8 cellular contexts compared by ENCODE assay signal in genomic region chr5:173056783-173057061, GRCh38. TPM values are rescaled to one million over a fixed set of nuclear protein-coding genes. Genes with fewer than 3 reads are reported as not detected.
DNase-seq lines count a peak whose midpoint lies in the region; ATAC-seq lines count a peak whose summit lies in the region.

No MANE protein-coding gene starts in this region.

- ATAC-seq in GM21723 (IDR thresholded peaks at IDR 0.05; ENCODE audit: unreplicated experiment): peak; percentile 42
- peak; percentile 43 to 63 for ATAC-seq in activated naive CD4-positive, alpha-beta T cell treated with anti-CD3 and anti-CD28 coated beads, Interleukin-2, amount 50 U/mL, for 72 hours

- peaks cover 36% of the 10 kb centered on the region for H3K79me2 ChIP-seq in Karpas-422 (ENCODE audit: low read length)

- no peak overlapping the region for H2AFZ ChIP-seq in Karpas-422 (ENCODE audit: low read length)

- H3K9me2 ChIP-seq in Karpas-422 (replicated peaks; ENCODE audit: insufficient read depth, low read length): no peaks in the 10 kb centered on the region

- H3K9me3 ChIP-seq in Karpas-422 (ENCODE audit: low read length) (no peaks in the 10 kb centered on the region), iPS-15b (ENCODE audit: control insufficient read depth, insufficient read depth, low read length) (no peaks in the 10 kb centered on the region)

- H3K9ac ChIP-seq in Karpas-422 (ENCODE audit: low read length) (peak overlapping the region; percentile 86), iPS-15b (ENCODE audit: low read depth, low read length) (no peak overlapping the region)

- H3K4me3 ChIP-seq in Karpas-422 (ENCODE audit: low read length) (peak overlapping the region; percentile 87), iPS-15b (ENCODE audit: low read depth, low read length) (peak overlapping the region; percentile 92)

- peak overlapping the region; percentile 93 for H3K4me2 ChIP-seq in Karpas-422 (ENCODE audit: low read depth, low read length, poor library complexity, severe bottlenecking)

- H3K36me3 ChIP-seq in Karpas-422 (ENCODE audit: insufficient read depth, low read length) (no peaks in the 10 kb centered on the region), iPS-15b (ENCODE audit: control insufficient read depth, insufficient read depth, low read length) (no peaks in the 10 kb centered on the region)

- H3K27ac ChIP-seq in Karpas-422 (ENCODE audit: low read length): peak overlapping the region; percentile 63

- no peaks in the 10 kb centered on the region for H3K36me3 Mint-ChIP-seq in activated naive CD4-positive, alpha-beta T cell treated with anti-CD3 and anti-CD28 coated beads, Interleukin-2, amount 50 U/mL, for 72 hours

- no peaks in the 10 kb centered on the region for H3K9me3 Mint-ChIP-seq in activated naive CD4-positive, alpha-beta T cell treated with anti-CD3 and anti-CD28 coated beads, Interleukin-2, amount 50 U/mL, for 72 hours

- peak; percentile 74 for DNase-seq in NCI-H2029 (lab: John Stamatoyannopoulos, UW)
- DNase-seq in NCI-H2029 treated with DMSO at 0.1 percent for 48 hours (lab: John Stamatoyannopoulos, UW): no peak
- no peak for DNase-seq in Karpas-422
- no peak for DNase-seq in activated naive CD4-positive, alpha-beta T cell treated with anti-CD3 and anti-CD28 coated beads, Interleukin-2, amount 50 U/mL, for 72 hours (ENCODE audit: low spot score in 2 of 2)
- peak; percentile 73 to 80 for DNase-seq in stimulated activated CD4-positive, alpha-beta T cell treated with anti-CD3 and anti-CD28 coated beads, Interleukin-4, amount 100 ng/mL, for 48 hours (ENCODE audit: low read depth in 2 of 2)
- DNase-seq in DMS114 treated with DMSO at 0.1 percent for 48 hours (lab: John Stamatoyannopoulos, UW; ENCODE audit: unreplicated experiment): no peak

- H3K4me1 ChIP-seq in Karpas-422 (ENCODE audit: low read length): peaks cover 23% of the 10 kb centered on the region
- peaks cover 5% of the 10 kb centered on the region for H3K4me1 ChIP-seq in iPS-15b (ENCODE audit: control insufficient read depth, insufficient read depth, low read length)

- H3K27me3 ChIP-seq in Karpas-422 (ENCODE audit: low read length) (no peaks in the 10 kb centered on the region), iPS-15b (ENCODE audit: control insufficient read depth, insufficient read depth, low read length) (no peaks in the 10 kb centered on the region)

- peak overlapping the region; percentile 84 to 91 for H3K27ac Mint-ChIP-seq in activated naive CD4-positive, alpha-beta T cell treated with anti-CD3 and anti-CD28 coated beads, Interleukin-2, amount 50 U/mL, for 72 hours

- H4K20me1 ChIP-seq in Karpas-422 (ENCODE audit: insufficient read depth, low read depth, low read length): no peaks in the 10 kb centered on the region

RNA-seq across cellular contexts. Expression of gene CREBRF, which starts 0.6 kb away (rescaled TPM):
- 24.5 and 31.9 TPM in 2 replicates for total RNA-seq in Karpas-422 (2014; rRNA removed; shearing (Covaris generic); ENCODE audit: low replicate concordance)
- total RNA-seq in activated naive CD4-positive, alpha-beta T cell treated with anti-CD3 and anti-CD28 coated beads, Interleukin-2, amount 50 U/mL, for 72 hours: 10 to 100 TPM; 12.7 to 39.6 TPM

Comparison
In these comparisons a context has a peak if more than half of its experiments do, and no peak if none do; other contexts are left out.
1. DNase-seq: peak in NCI-H2029 (single experiment) and stimulated activated CD4-positive, alpha-beta T cell treated with anti-CD3 and anti-CD28 coated beads, Interleukin-4, amount 100 ng/mL, for 48 hours (2 of 2); none in NCI-H2029 treated with DMSO at 0.1 percent for 48 hours (single experiment), Karpas-422 (single experiment), activated naive CD4-positive, alpha-beta T cell treated with anti-CD3 and anti-CD28 coated beads, Interleukin-2, amount 50 U/mL, for 72 hours (0 of 2) and DMS114 treated with DMSO at 0.1 percent for 48 hours (single experiment).